31 cellular contexts compared by ENCODE assay signal in genomic region chr18:75473316-75473715, GRCh38. TPM values are rescaled to one million over a fixed set of nuclear protein-coding genes. Genes with fewer than 3 reads are reported as not detected.
"Had no signal": no experiment of that assay in that cellular context is flagged by ENCODE, and none has a peak within 500 bp of the region (broad histone marks: within the 10 kb centered on the region; RNA-seq: fewer than 3 reads in every experiment).

No MANE protein-coding gene starts in this region.

- DNase-seq: activated CD4-positive, alpha-beta T cell treated with anti-CD3 and anti-CD28 coated beads, Interleukin-2, amount 10 ng/mL, durations not matched to agents 7 days and 5 days; activated CD4-positive, CD25-positive, alpha-beta regulatory T cell treated with anti-CD3 and anti-CD28 coated beads, Interleukin-2, amount 50 U/mL, for 72 hours; activated CD8-positive, alpha-beta memory T cell treated with anti-CD3 and anti-CD28 coated beads, Interleukin-2, amount 10 ng/mL, durations not matched to agents 7 days and 5 days; activated CD8-positive, alpha-beta T cell treated with anti-CD3 and anti-CD28 coated beads, Interleukin-2, amount 10 ng/mL, durations not matched to agents 7 days and 5 days; activated T-cell treated with anti-CD3 and anti-CD28 coated beads, Interleukin-2, amount 50 U/mL, for 48 hours; adrenal gland; aorta; caudate nucleus; foreskin melanocyte; heart right ventricle; naive thymus-derived CD8-positive, alpha-beta T cell; nucleus accumbens; pancreas; retina; stimulated activated naive CD4-positive, alpha-beta T cell; T-helper 9 cell had no signal

- H3K36me3 Mint-ChIP-seq: activated CD8-positive, alpha-beta memory T cell treated with anti-CD3 and anti-CD28 coated beads, Interleukin-2, amount 10 ng/mL, durations not matched to agents 7 days and 5 days; activated naive CD4-positive, alpha-beta T cell treated with anti-CD3 and anti-CD28 coated beads, Interleukin-2, amount 50 U/mL, for 72 hours; naive thymus-derived CD8-positive, alpha-beta T cell had no signal

- H3K27ac Mint-ChIP-seq: activated CD4-positive, alpha-beta T cell treated with anti-CD3 and anti-CD28 coated beads, Interleukin-2, amount 10 ng/mL, durations not matched to agents 7 days and 5 days; activated CD8-positive, alpha-beta memory T cell treated with anti-CD3 and anti-CD28 coated beads, Interleukin-2, amount 10 ng/mL, durations not matched to agents 7 days and 5 days; activated CD8-positive, alpha-beta T cell treated with anti-CD3 and anti-CD28 coated beads, Interleukin-2, amount 10 ng/mL, durations not matched to agents 7 days and 5 days; activated naive CD4-positive, alpha-beta T cell treated with anti-CD3 and anti-CD28 coated beads, Interleukin-2, amount 50 U/mL, for 72 hours; activated T-helper 2 cell treated with anti-CD3 and anti-CD28 coated beads, Interferon-gamma antibody, Interleukin-2, Interleukin-4, amounts not matched to agents 10 μg/mL and 5 μg/mL and 100 μg/mL, durations not matched to agents 14 hours and 24 hours and 36 hours; mesothelial cell of epicardium; naive thymus-derived CD8-positive, alpha-beta T cell; T-helper 1 cell treated with Interleukin-12 subunit alpha and Interleukin-12 subunit beta and Interleukin-4 antibody, amounts not matched to agents 30 μg/mL and 1 μg/mL, for 36 hours had no signal

- H3K9me3 Mint-ChIP-seq: activated CD4-positive, alpha-beta T cell treated with anti-CD3 and anti-CD28 coated beads, Interleukin-2, amount 10 ng/mL, durations not matched to agents 7 days and 5 days; activated naive CD4-positive, alpha-beta T cell treated with anti-CD3 and anti-CD28 coated beads, Interleukin-2, amount 50 U/mL, for 72 hours; activated T-helper 2 cell treated with anti-CD3 and anti-CD28 coated beads, Interferon-gamma antibody, Interleukin-2, Interleukin-4, amounts not matched to agents 10 μg/mL and 5 μg/mL and 100 μg/mL, durations not matched to agents 14 hours and 24 hours and 36 hours; mesothelial cell of epicardium; naive thymus-derived CD8-positive, alpha-beta T cell; neural crest cell; T-helper 1 cell treated with Interleukin-12 subunit alpha and Interleukin-12 subunit beta and Interleukin-4 antibody, amounts not matched to agents 30 μg/mL and 1 μg/mL, for 36 hours had no signal

- H3K4me3 ChIP-seq: adrenal gland, heart right ventricle, pancreas, prostate gland, suprapubic skin, tibial nerve had no signal

- H3K27me3 ChIP-seq: pancreas, suprapubic skin, tibial nerve had no signal

- H3K4me1 ChIP-seq: adrenal gland, pancreas, prostate gland, tibial nerve had no signal

- H3K36me3 ChIP-seq: adrenal gland, heart right ventricle, pancreas, prostate gland, suprapubic skin, tibial nerve had no signal

- H3K27ac ChIP-seq: adrenal gland, heart right ventricle, pancreas, prostate gland, suprapubic skin, tibial nerve had no signal

- H3K9me3 ChIP-seq: adrenal gland, heart right ventricle, pancreas, prostate gland, suprapubic skin, tibial nerve had no signal

- H3K4me1 Mint-ChIP-seq: activated CD4-positive, alpha-beta T cell treated with anti-CD3 and anti-CD28 coated beads, Interleukin-2, amount 10 ng/mL, durations not matched to agents 7 days and 5 days; activated CD8-positive, alpha-beta memory T cell treated with anti-CD3 and anti-CD28 coated beads, Interleukin-2, amount 10 ng/mL, durations not matched to agents 7 days and 5 days; naive thymus-derived CD8-positive, alpha-beta T cell; neural crest cell had no signal

- H3K4me3 Mint-ChIP-seq: activated CD4-positive, alpha-beta T cell treated with anti-CD3 and anti-CD28 coated beads, Interleukin-2, amount 10 ng/mL, durations not matched to agents 7 days and 5 days; activated CD8-positive, alpha-beta memory T cell treated with anti-CD3 and anti-CD28 coated beads, Interleukin-2, amount 10 ng/mL, durations not matched to agents 7 days and 5 days; activated CD8-positive, alpha-beta T cell treated with anti-CD3 and anti-CD28 coated beads, Interleukin-2, amount 10 ng/mL, durations not matched to agents 7 days and 5 days; mesothelial cell of epicardium; naive thymus-derived CD8-positive, alpha-beta T cell; neural crest cell; T-helper 1 cell treated with Interleukin-12 subunit alpha and Interleukin-12 subunit beta and Interleukin-4 antibody, amounts not matched to agents 30 μg/mL and 1 μg/mL, for 36 hours had no signal

RNA-seq across cellular contexts. Expression of gene SMIM21, which starts 45.8 kb away (rescaled TPM):
- total RNA-seq: activated CD4-positive, alpha-beta T cell treated with anti-CD3 and anti-CD28 coated beads, Interleukin-2, amount 10 ng/mL, durations not matched to agents 7 days and 5 days; activated CD8-positive, alpha-beta memory T cell treated with anti-CD3 and anti-CD28 coated beads, Interleukin-2, amount 10 ng/mL, durations not matched to agents 7 days and 5 days; activated CD8-positive, alpha-beta T cell treated with anti-CD3 and anti-CD28 coated beads, Interleukin-2, amount 10 ng/mL, durations not matched to agents 7 days and 5 days; activated naive CD4-positive, alpha-beta T cell treated with anti-CD3 and anti-CD28 coated beads, Interleukin-2, amount 50 U/mL, for 72 hours; activated T-helper 2 cell treated with anti-CD3 and anti-CD28 coated beads, Interferon-gamma antibody, Interleukin-2, Interleukin-4, amounts not matched to agents 10 μg/mL and 5 μg/mL and 100 μg/mL, durations not matched to agents 14 hours and 24 hours and 36 hours; adrenal gland; aorta; endothelial cell of umbilical vein; glomerular endothelial cell; heart right ventricle; kidney epithelial cell; lower leg skin; mesothelial cell of epicardium; naive thymus-derived CD8-positive, alpha-beta T cell; neural crest cell; pancreas; sciatic nerve; suprapubic skin; tibial nerve; ureter had no signal
- polyA plus RNA-seq: adrenal gland; aorta; endothelial cell of umbilical vein; esophagus; heart right ventricle; naive thymus-derived CD8-positive, alpha-beta T cell had no signal
